ENCODE assay signal across 27 cellular contexts in the genomic region with DNA sequence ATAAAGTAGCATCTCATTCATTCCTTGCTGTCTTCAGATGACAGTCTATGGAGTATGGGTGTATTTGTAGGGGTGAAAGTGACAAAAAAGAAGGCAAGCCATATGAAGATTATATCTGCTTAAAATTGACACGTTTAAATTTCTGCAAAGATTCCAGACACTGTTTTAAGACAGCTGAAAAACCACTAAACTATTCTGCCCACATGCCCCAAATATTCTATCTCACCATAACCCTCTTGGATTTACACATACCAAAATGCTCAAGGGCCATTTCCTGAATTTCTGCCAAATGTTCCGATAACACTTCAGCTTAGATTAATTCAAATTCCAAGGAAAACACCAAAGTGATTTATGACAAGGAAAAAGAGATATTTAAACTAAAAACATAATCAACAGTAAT.
A peak's percentile ranks its signal among the peaks of the same experiment; 100 is the strongest.
DNase-seq lines count a peak whose midpoint lies in the region; ATAC-seq, FAIRE-seq and TF ChIP-seq lines count a peak whose summit lies in the region.
"Had no signal": no experiment of that assay in that cellular context is flagged by ENCODE, and none has a peak within 500 bp of the region (broad histone marks: within the 10 kb centered on the region; RNA-seq: fewer than 3 reads in every experiment).

No MANE protein-coding gene starts in this region.

- no peak for ATAC-seq in omental fat pad (ENCODE audit: low FRiP score)
- ATAC-seq: activated naive CD4-positive, alpha-beta T cell treated with anti-CD3 and anti-CD28 coated beads, Interleukin-2, amount 50 U/mL, for 72 hours; activated T-helper 17 cell treated with anti-CD3 and anti-CD28 coated beads, Interleukin-2, amount 50 U/mL, for 72 hours; heart left ventricle; mucosa of descending colon had no signal

- H3K4me3 ChIP-seq in astrocyte of the spinal cord (ENCODE audit: low read depth, low read length) = no peak overlapping the region
- H3K4me3 ChIP-seq: coronary artery, heart left ventricle, left ventricle myocardium inferior, mucosa of descending colon, SK-N-MC, thyroid gland had no signal

- TF ChIP-seq CTCF in astrocyte of the spinal cord (IDR thresholded peaks at IDR 0.05; ENCODE audit: low read depth, low read length) (no peak), omental fat pad (IDR thresholded peaks at IDR 0.05) (no peak)

- in situ Hi-C loops in astrocyte of the spinal cord (cut with HindIII; ENCODE audit: low sequenced_read_pairs) = no loop called here

- DNase-seq in A172 (ENCODE audit: low spot score) (peak; percentile 60), HTR-8/SVneo (ENCODE audit: insufficient read length, low spot score) (peak; percentile 23), astrocyte of the spinal cord (ENCODE audit: low read depth, low spot score) (peak; percentile 40), iris pigment epithelial cell (ENCODE audit: low read depth) (peak; percentile 60), omental fat pad (ENCODE audit: low spot score) (no peak), RCC 7860 (ENCODE audit: low spot score) (no peak), GM19238 (ENCODE audit: insufficient read length, low spot score) (no peak), NCI-H2227 (lab: John Stamatoyannopoulos, UW; ENCODE audit: unreplicated experiment) (no peak)
- DNase-seq: 8988T; activated CD4-positive, alpha-beta T cell treated with anti-CD3 and anti-CD28 coated beads, Interleukin-2, amount 10 ng/mL, durations not matched to agents 7 days and 5 days; brain microvascular endothelial cell; C1 segment of cervical spinal cord; Calu3; endodermal cell; H7; heart left ventricle; left ventricle myocardium inferior; mucosa of descending colon; NCI-H524; stimulated activated CD4-positive, alpha-beta T cell treated with anti-CD3 and anti-CD28 coated beads, Interleukin-2, amount 100 ng/mL, for 48 hours; stimulated activated naive CD4-positive, alpha-beta T cell treated with Interleukin-2 at 50 U/mL for 16 hours; thyroid gland; WERI-Rb-1 had no signal

- no peak for FAIRE-seq in HTR-8/SVneo (lab: Jason Lieb, UNC)
- no peak for FAIRE-seq in RCC 7860 (lab: Jason Lieb, UNC)

Comparison
In these comparisons a context has a peak if more than half of its experiments do, and no peak if none do; other contexts are left out.
1. DNase-seq: peak in A172 (single experiment), HTR-8/SVneo (single experiment), astrocyte of the spinal cord (single experiment) and iris pigment epithelial cell (single experiment); none in omental fat pad (single experiment), RCC 7860 (single experiment), GM19238 (single experiment) and NCI-H2227 (single experiment).